ENCODE assay signal across 15 cellular contexts in genomic region chr18:67302043-67302442, GRCh38.
DNase-seq lines count a peak whose midpoint lies in the region; ATAC-seq, FAIRE-seq and TF ChIP-seq lines count a peak whose summit lies in the region.
"Had no signal": no experiment of that assay in that cellular context is flagged by ENCODE, and none has a peak within 500 bp of the region (broad histone marks: within the 10 kb centered on the region; RNA-seq: fewer than 3 reads in every experiment).

No MANE protein-coding gene starts in this region.

- ATAC-seq in T-helper 17 cell (no peak), aorta (ENCODE audit: low FRiP score) (no peak)
- peak; percentile 76 for ATAC-seq in effector memory CD8-positive, alpha-beta T cell (replicated peaks)
- ATAC-seq: Right ventricle myocardium inferior had no signal

- no peaks in the 10 kb centered on the region for H3K27me3 Mint-ChIP-seq in activated T-cell treated with anti-CD3 and anti-CD28 coated beads, Interleukin-2, amount 50 U/mL, for 24 hours
- no peaks in the 10 kb centered on the region for H3K27me3 Mint-ChIP-seq in T-helper 17 cell
- no peaks in the 10 kb centered on the region for H3K27me3 Mint-ChIP-seq in effector memory CD8-positive, alpha-beta T cell

- no peak for TF ChIP-seq POLR2A in H54 (IDR thresholded peaks at IDR 0.05; ENCODE audit: low read depth, low read length)

- peaks cover 15% of the 10 kb centered on the region for H3K9me3 Mint-ChIP-seq in activated T-cell treated with anti-CD3 and anti-CD28 coated beads, Interleukin-2, amount 50 U/mL, for 24 hours
- peaks cover 2 to 12% of the 10 kb centered on the region in 2 donors for H3K9me3 Mint-ChIP-seq in effector memory CD8-positive, alpha-beta T cell

- H3K9me3 ChIP-seq in T-helper 17 cell (ENCODE audit: control insufficient read depth, low read length, poor library complexity, severe bottlenecking) (no peaks in the 10 kb centered on the region), small intestine (ENCODE audit: control insufficient read depth, low read depth) (no peaks in the 10 kb centered on the region), aorta (ENCODE audit: control insufficient read depth, low read length) (peaks cover 5% of the 10 kb centered on the region)

- peak overlapping the region; percentile 21 for H3K4me3 Mint-ChIP-seq in activated T-cell treated with anti-CD3 and anti-CD28 coated beads, Interleukin-2, amount 50 U/mL, for 24 hours
- H3K4me3 Mint-ChIP-seq in T-helper 17 cell, result peak overlapping the region; percentile 53
- H3K4me3 Mint-ChIP-seq in effector memory CD8-positive, alpha-beta T cell, result peak overlapping the region; percentile 65 to 69
- H3K4me3 Mint-ChIP-seq: nephron progenitor cell had no signal

- H3K4me1 ChIP-seq in small intestine (ENCODE audit: control insufficient read depth in 2 of 2, insufficient read depth in 1 of 2, low read depth in 1 of 2, low read length in 1 of 2) (no peaks in the 10 kb centered on the region), aorta (ENCODE audit: control insufficient read depth in 1 of 2, insufficient read depth in 2 of 2, low read length in 2 of 2) (no peaks in the 10 kb centered on the region)

- intact Hi-C loops in aorta (cut with DNase I), result no loop called here

- H3K4me3 ChIP-seq in small intestine (ENCODE audit: low read depth in 1 of 2, low read length in 2 of 2), result no peak overlapping the region
- H3K4me3 ChIP-seq in aorta (ENCODE audit: low read length in 2 of 2), result no peak overlapping the region
- H3K4me3 ChIP-seq: cardiac muscle cell had no signal

- H3K36me3 ChIP-seq in small intestine (ENCODE audit: control insufficient read depth in 2 of 2, insufficient read depth in 2 of 2, low read length in 2 of 2) (no peaks in the 10 kb centered on the region), aorta (ENCODE audit: control insufficient read depth in 1 of 2, insufficient read depth in 2 of 2, low read length in 1 of 2) (peaks cover 0 to 1% of the 10 kb centered on the region in 2 donors)
- H3K36me3 ChIP-seq: cardiac muscle cell had no signal

- 12 to 41% (median 14%) methylated on average over 1 of the region's 1 CpG for WGBS in small intestine, 3 donors
- WGBS in aorta, 2 donors, result 83 to 89% methylated on average over 1 of the region's 1 CpG

- FAIRE-seq in small intestine (lab: Jason Lieb, UNC) (peak; percentile 47), H54 (lab: Jason Lieb, UNC) (no peak)
- FAIRE-seq: islet of Langerhans had no signal

- DNase-seq in activated T-cell treated with anti-CD3 and anti-CD28 coated beads, Interleukin-2, amount 50 U/mL, for 24 hours, result no peak
- DNase-seq in activated T-cell treated with anti-CD3 and anti-CD28 coated beads for 4 hours (no peak), T-helper 17 cell (no peak), small intestine (no peak), aorta (no peak), H54 (ENCODE audit: insufficient read length, low spot score) (no peak)
- no peak for DNase-seq in effector memory CD8-positive, alpha-beta T cell
- DNase-seq in activated effector memory CD4-positive, alpha-beta T cell treated with Interleukin-2 at 50 U/mL for 16 hours, result no peak
- DNase-seq: activated CD4-positive, alpha-beta T cell treated with anti-CD3 and anti-CD28 coated beads for 48 hours; MV-4-11; NCI-H446 treated with DMSO at 0.1 percent for 48 hours; nephron progenitor cell had no signal

- peaks cover 15% of the 10 kb centered on the region for H3K4me1 Mint-ChIP-seq in activated T-cell treated with anti-CD3 and anti-CD28 coated beads, Interleukin-2, amount 50 U/mL, for 24 hours (ENCODE audit: low read depth)
- H3K4me1 Mint-ChIP-seq in T-helper 17 cell, result peaks cover 2% of the 10 kb centered on the region
- peaks cover 6 to 7% of the 10 kb centered on the region in 2 donors for H3K4me1 Mint-ChIP-seq in effector memory CD8-positive, alpha-beta T cell (ENCODE audit: low read depth in 2 of 2)
- H3K4me1 Mint-ChIP-seq: nephron progenitor cell had no signal

- peaks cover 7% of the 10 kb centered on the region for H3K36me3 Mint-ChIP-seq in activated T-cell treated with anti-CD3 and anti-CD28 coated beads, Interleukin-2, amount 50 U/mL, for 24 hours (ENCODE audit: low read depth)
- no peaks in the 10 kb centered on the region for H3K36me3 Mint-ChIP-seq in T-helper 17 cell (ENCODE audit: low read depth)
- H3K36me3 Mint-ChIP-seq in effector memory CD8-positive, alpha-beta T cell (ENCODE audit: insufficient read depth), result no peaks in the 10 kb centered on the region

- H3K27ac ChIP-seq in small intestine (ENCODE audit: low read depth in 1 of 2, low read length in 1 of 2) (no peak overlapping the region), aorta (ENCODE audit: low read depth in 1 of 2, low read length in 2 of 2) (no peak overlapping the region)
- H3K27ac ChIP-seq: cardiac muscle cell had no signal

- H3K27ac Mint-ChIP-seq in activated T-cell treated with anti-CD3 and anti-CD28 coated beads, Interleukin-2, amount 50 U/mL, for 24 hours, result peak overlapping the region; percentile 78
- H3K27ac Mint-ChIP-seq in T-helper 17 cell, result peak overlapping the region; percentile 10
- peak overlapping the region; percentile 82 to 83 for H3K27ac Mint-ChIP-seq in effector memory CD8-positive, alpha-beta T cell
- H3K27ac Mint-ChIP-seq: nephron progenitor cell had no signal

- H3K27me3 ChIP-seq in small intestine (ENCODE audit: control insufficient read depth in 2 of 2, insufficient read depth in 2 of 2, low read length in 2 of 2), result no peaks in the 10 kb centered on the region
- H3K27me3 ChIP-seq in aorta (ENCODE audit: control insufficient read depth in 1 of 2, insufficient read depth in 2 of 2, low read length in 1 of 2), result no peaks in the 10 kb centered on the region
- H3K27me3 ChIP-seq: cardiac muscle cell had no signal

Comparison
In these comparisons a context has a peak if more than half of its experiments do, and no peak if none do; other contexts are left out.
1. H3K27ac Mint-ChIP-seq: peak in every context shown above with its lines; median percentile 82 in effector memory CD8-positive, alpha-beta T cell; 78 in activated T-cell treated with anti-CD3 and anti-CD28 coated beads, Interleukin-2, amount 50 U/mL, for 24 hours; 10 in T-helper 17 cell.